1 cellular context compared by ENCODE assay signal in genomic region chr16:4517812-4518211, GRCh38.
TF ChIP-seq lines count a peak whose summit lies in the region.

No MANE protein-coding gene starts in this region.

TF ChIP-seq in K562, 482 proteins besides CTCF, POLR2A, EP300 and RAD21 (continued from another document):
- no peak for TF ChIP-seq BCLAF1 (IDR thresholded peaks at IDR 0.05; ENCODE audit: borderline replicate concordance in 1 of 2, control insufficient read depth in 1 of 2, low read depth in 2 of 2, low read length in 1 of 2)
- no peak for TF ChIP-seq FOXJ2 (tag; IDR thresholded peaks at IDR 0.05)
- no peak for TF ChIP-seq KLF1 (tag; IDR thresholded peaks at IDR 0.05)
- TF ChIP-seq TBP (optimal IDR thresholded peaks at IDR 0.05; ENCODE audit: low read depth, low read length) = peak; percentile 1
- TF ChIP-seq DEAF1 (CRISPR knock-in tag; IDR thresholded peaks at IDR 0.05) = peak; percentile 72
- no peak for TF ChIP-seq FOXM1 (IDR thresholded peaks at IDR 0.05; ENCODE audit: low read depth)
- TF ChIP-seq FOXM1 (CRISPR knock-in tag; IDR thresholded peaks at IDR 0.05; ENCODE audit: low read depth) = no peak
- no peak for TF ChIP-seq ZSCAN29 (IDR thresholded peaks at IDR 0.05)
- TF ChIP-seq HDAC6 (IDR thresholded peaks at IDR 0.05; ENCODE audit: low read depth, low read length) = no peak
- TF ChIP-seq HBP1 (CRISPR knock-in tag; IDR thresholded peaks at IDR 0.05) = no peak
- no peak for TF ChIP-seq MYBL2 (IDR thresholded peaks at IDR 0.05; ENCODE audit: low read depth)
- TF ChIP-seq MYBL2 (CRISPR knock-in tag; IDR thresholded peaks at IDR 0.05; ENCODE audit: borderline replicate concordance) = no peak
- no peak for TF ChIP-seq ZNF695 (CRISPR knock-in tag; IDR thresholded peaks at IDR 0.05)
- TF ChIP-seq ZNF384 (IDR thresholded peaks at IDR 0.05; ENCODE audit: low read depth, low read length) = peak; percentile 71; the same call in 1 of the 2 replicates
- peak; percentile 62; the same call in 1 of the 2 replicates for TF ChIP-seq STAG1 (CRISPR knock-in tag; IDR thresholded peaks at IDR 0.05; ENCODE audit: borderline replicate concordance)
- TF ChIP-seq JUNB (CRISPR knock-in tag; conservative IDR thresholded peaks at IDR 0.05) = no peak
